In the genomic region with DNA sequence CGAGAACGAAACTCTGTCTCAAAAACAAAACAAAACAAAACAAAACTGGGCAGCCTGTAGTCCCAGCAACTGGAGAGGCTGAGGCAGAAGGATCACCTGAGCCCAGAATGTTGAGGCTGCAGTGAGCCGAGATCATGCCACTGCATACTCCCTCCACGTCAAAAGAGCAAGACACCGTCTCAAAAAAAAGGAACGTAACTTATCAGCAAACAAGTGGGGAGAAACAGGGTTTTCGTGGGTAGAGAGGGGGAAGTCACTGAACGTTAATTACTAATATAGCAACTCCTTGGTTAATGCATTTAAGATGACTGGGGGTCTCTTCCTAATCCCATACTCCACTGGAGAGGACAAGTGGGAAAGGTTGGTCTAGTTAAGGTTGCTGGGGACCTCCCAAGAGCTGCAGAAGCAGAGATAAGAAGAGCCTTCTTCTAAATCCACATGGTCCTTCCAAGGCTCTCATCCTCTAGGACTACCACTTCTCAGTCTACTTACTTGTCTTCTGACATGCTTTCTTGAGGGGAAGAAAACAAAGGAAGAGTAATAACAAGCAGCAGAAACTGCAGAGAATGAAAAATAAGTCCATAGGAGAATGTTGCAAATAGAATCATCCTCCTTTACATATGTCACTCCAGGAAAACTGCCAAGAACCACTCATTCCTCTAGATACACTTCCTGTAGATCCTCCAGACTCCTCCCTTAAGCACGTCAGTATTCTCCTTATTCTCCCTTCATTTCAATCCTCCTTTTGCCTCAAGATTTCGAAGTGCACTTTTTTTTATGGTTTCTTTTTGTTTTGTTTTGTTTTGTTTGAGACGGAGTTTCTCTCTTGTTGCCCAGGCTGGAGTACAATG, we compare ENCODE assay signal across 10 cellular contexts. TPM values are rescaled to one million over a fixed set of nuclear protein-coding genes. Genes with fewer than 3 reads are reported as not detected.
DNase-seq lines count a peak whose midpoint lies in the region; ATAC-seq lines count a peak whose summit lies in the region.
"Had no signal": no experiment of that assay in that cellular context is flagged by ENCODE, and none has a peak within 500 bp of the region (broad histone marks: within the 10 kb centered on the region; RNA-seq: fewer than 3 reads in every experiment).

No MANE protein-coding gene starts in this region.

- H3K4me1 Mint-ChIP-seq in activated T-helper 17 cell treated with anti-CD3 and anti-CD28 coated beads, Interleukin-2, amount 50 U/mL, for 72 hours: peaks cover 26% of the 10 kb centered on the region

- peak; percentile 45 for ATAC-seq in activated T-helper 17 cell treated with anti-CD3 and anti-CD28 coated beads, Interleukin-2, amount 50 U/mL, for 72 hours (replicated peaks)
- no peak for ATAC-seq in GM21526 (IDR thresholded peaks at IDR 0.05; ENCODE audit: low FRiP score, unreplicated experiment)

- in situ Hi-C loops in KBM-7 (cut with MboI; ENCODE audit: low pct_unique_long_range_greater_than_20kb, low sequenced_read_pairs): no loop called here

- DNase-seq in DMS 273 (lab: John Stamatoyannopoulos, UW; ENCODE audit: unreplicated experiment) (peak; percentile 67), KBM-7 (peak; percentile 44), lung microvascular endothelial cell (ENCODE audit: low read depth in 2 of 2) (peak; percentile 19 to 91), NCI-H510A (lab: John Stamatoyannopoulos, UW) (no peak), C1 segment of cervical spinal cord (lab: John Stamatoyannopoulos, UW) (no peak), NCI-H1417 (lab: John Stamatoyannopoulos, UW) (no peak)
- DNase-seq: activated CD8-positive, alpha-beta memory T cell treated with anti-CD3 and anti-CD28 coated beads, Interleukin-2, amount 50 U/mL, for 48 hours; NCI-H774 had no signal

- no peaks in the 10 kb centered on the region for H3K9me3 Mint-ChIP-seq in activated T-helper 17 cell treated with anti-CD3 and anti-CD28 coated beads, Interleukin-2, amount 50 U/mL, for 72 hours

- H3K27me3 Mint-ChIP-seq in activated T-helper 17 cell treated with anti-CD3 and anti-CD28 coated beads, Interleukin-2, amount 50 U/mL, for 72 hours: no peaks in the 10 kb centered on the region

- peak overlapping the region; percentile 25 for H3K27ac Mint-ChIP-seq in activated T-helper 17 cell treated with anti-CD3 and anti-CD28 coated beads, Interleukin-2, amount 50 U/mL, for 72 hours

- peak overlapping the region; percentile 28 for H3K4me3 Mint-ChIP-seq in activated T-helper 17 cell treated with anti-CD3 and anti-CD28 coated beads, Interleukin-2, amount 50 U/mL, for 72 hours

- H3K36me3 Mint-ChIP-seq in activated T-helper 17 cell treated with anti-CD3 and anti-CD28 coated beads, Interleukin-2, amount 50 U/mL, for 72 hours (ENCODE audit: low read depth): peaks cover 6% of the 10 kb centered on the region

RNA-seq across cellular contexts. Expression of a gene that starts 5.8 kb away (rescaled TPM):
- 10 to 100 TPM; 45.1 to 55.0 TPM for total RNA-seq in activated T-helper 17 cell treated with anti-CD3 and anti-CD28 coated beads, Interleukin-2, amount 50 U/mL, for 72 hours
- total RNA-seq in lung microvascular endothelial cell: 46.4 and 51.6 TPM in 2 replicates

RNA-seq across cellular contexts. Expression of a gene that starts 38.2 kb away (rescaled TPM):
- 10 to 100 TPM in 1 of 2 donors, 1 to 10 TPM in 1; 9.2 to 23.3 TPM for total RNA-seq in activated T-helper 17 cell treated with anti-CD3 and anti-CD28 coated beads, Interleukin-2, amount 50 U/mL, for 72 hours
- total RNA-seq in lung microvascular endothelial cell: 12.9 and 18.5 TPM in 2 replicates

Comparison
In these comparisons a context has a peak if more than half of its experiments do, and no peak if none do; other contexts are left out.
1. DNase-seq: peak in DMS 273 (single experiment), KBM-7 (single experiment) and lung microvascular endothelial cell (2 of 2); none in NCI-H510A (single experiment), C1 segment of cervical spinal cord (0 of 14) and NCI-H1417 (0 of 3).